Comparison of ENCODE assay signal across 1 cellular context in the genomic region with DNA sequence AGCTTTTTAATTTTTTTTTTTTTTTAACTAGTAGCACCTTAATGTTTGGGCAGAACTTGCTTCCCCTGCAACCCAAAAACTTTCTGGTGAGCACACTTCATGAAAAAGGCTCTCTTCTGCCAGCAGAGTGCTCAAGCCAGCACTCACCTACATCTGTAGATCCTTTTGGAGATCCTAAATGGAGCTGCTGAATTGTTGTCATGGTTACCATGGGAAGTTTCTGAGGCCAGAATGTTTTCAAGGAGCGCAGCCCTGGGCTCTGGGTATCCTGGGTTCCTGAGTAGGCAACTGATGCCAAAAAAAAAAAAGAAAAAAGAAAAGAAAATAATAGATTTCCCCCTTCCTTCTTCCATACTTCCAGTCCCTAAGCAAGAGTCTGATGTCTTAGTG.
TF ChIP-seq lines count a peak whose summit lies in the region.

No MANE protein-coding gene starts in this region.

TF ChIP-seq in A549, 52 proteins besides CTCF, POLR2A, EP300 and RAD21 (continued from another document):
- TF ChIP-seq HOXB13 (CRISPR knock-in tag; IDR thresholded peaks at IDR 0.05; ENCODE audit: low read depth) (no peak), RNF2 (IDR thresholded peaks at IDR 0.05; ENCODE audit: borderline replicate concordance, low read depth) (no peak), EHMT2 (IDR thresholded peaks at IDR 0.05; ENCODE audit: low read depth) (no peak), CHD4 (IDR thresholded peaks at IDR 0.05; ENCODE audit: borderline replicate concordance) (no peak), FOSB (CRISPR knock-in tag; IDR thresholded peaks at IDR 0.05) (no peak), NPAS2 (CRISPR knock-in tag; IDR thresholded peaks at IDR 0.05; ENCODE audit: borderline replicate concordance) (no peak), HOXA7 (CRISPR knock-in tag; IDR thresholded peaks at IDR 0.05) (no peak), KDM5A (IDR thresholded peaks at IDR 0.05) (no peak)
- TF ChIP-seq, protein P1, sequence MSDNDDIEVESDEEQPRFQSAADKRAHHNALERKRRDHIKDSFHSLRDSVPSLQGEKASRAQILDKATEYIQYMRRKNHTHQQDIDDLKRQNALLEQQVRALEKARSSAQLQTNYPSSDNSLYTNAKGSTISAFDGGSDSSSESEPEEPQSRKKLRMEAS (IDR thresholded peaks at IDR 0.05) = no peak
- TF ChIP-seq, protein P2, sequence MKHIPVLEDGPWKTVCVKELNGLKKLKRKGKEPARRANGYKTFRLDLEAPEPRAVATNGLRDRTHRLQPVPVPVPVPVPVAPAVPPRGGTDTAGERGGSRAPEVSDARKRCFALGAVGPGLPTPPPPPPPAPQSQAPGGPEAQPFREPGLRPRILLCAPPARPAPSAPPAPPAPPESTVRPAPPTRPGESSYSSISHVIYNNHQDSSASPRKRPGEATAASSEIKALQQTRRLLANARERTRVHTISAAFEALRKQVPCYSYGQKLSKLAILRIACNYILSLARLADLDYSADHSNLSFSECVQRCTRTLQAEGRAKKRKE (CRISPR knock-in tag; IDR thresholded peaks at IDR 0.05; ENCODE audit: low read depth) = no peak
- TF ChIP-seq, protein P3, sequence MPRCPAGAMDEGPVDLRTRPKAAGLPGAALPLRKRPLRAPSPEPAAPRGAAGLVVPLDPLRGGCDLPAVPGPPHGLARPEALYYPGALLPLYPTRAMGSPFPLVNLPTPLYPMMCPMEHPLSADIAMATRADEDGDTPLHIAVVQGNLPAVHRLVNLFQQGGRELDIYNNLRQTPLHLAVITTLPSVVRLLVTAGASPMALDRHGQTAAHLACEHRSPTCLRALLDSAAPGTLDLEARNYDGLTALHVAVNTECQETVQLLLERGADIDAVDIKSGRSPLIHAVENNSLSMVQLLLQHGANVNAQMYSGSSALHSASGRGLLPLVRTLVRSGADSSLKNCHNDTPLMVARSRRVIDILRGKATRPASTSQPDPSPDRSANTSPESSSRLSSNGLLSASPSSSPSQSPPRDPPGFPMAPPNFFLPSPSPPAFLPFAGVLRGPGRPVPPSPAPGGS (IDR thresholded peaks at IDR 0.05) = no peak
